In genomic region chr7:33645096-33645495, GRCh38 we compare ENCODE assay signal across 20 cellular contexts.
"Had no signal": no experiment of that assay in that cellular context is flagged by ENCODE, and none has a peak within 500 bp of the region (broad histone marks: within the 10 kb centered on the region; RNA-seq: fewer than 3 reads in every experiment).

No MANE protein-coding gene starts in this region.

- DNase-seq: activated CD4-positive, alpha-beta T cell treated with anti-CD3 and anti-CD28 coated beads, Interleukin-2, amount 50 U/mL, for 48 hours; activated CD8-positive, alpha-beta memory T cell treated with anti-CD3 and anti-CD28 coated beads, Interleukin-2, amount 10 ng/mL, durations not matched to agents 7 days and 5 days; activated naive CD4-positive, alpha-beta T cell treated with anti-CD3 and anti-CD28 coated beads, Interleukin-2, amount 50 U/mL, for 16 hours; activated T-cell treated with anti-CD3 and anti-CD28 coated beads, Interleukin-2, amount 50 U/mL, for 1 hour; caudate nucleus; colonic mucosa; kidney glomerular epithelial cell; left ventricle myocardium superior; occipital lobe; stimulated activated naive CD8-positive, alpha-beta T cell treated with anti-CD3 and anti-CD28 coated beads, Interleukin-15, Interleukin-2, amounts not matched to agents 100 U/mL and 50 U/mL, for 24 hours; WERI-Rb-1 had no signal

- H3K4me3 ChIP-seq: colonic mucosa, right atrium auricular region, SK-N-MC, suprapubic skin had no signal

- H3K9me3 ChIP-seq: colonic mucosa, right atrium auricular region, suprapubic skin had no signal

- H3K4me1 ChIP-seq: colonic mucosa, right atrium auricular region had no signal

- H3K4me1 Mint-ChIP-seq: activated CD8-positive, alpha-beta memory T cell treated with anti-CD3 and anti-CD28 coated beads, Interleukin-2, amount 10 ng/mL, durations not matched to agents 7 days and 5 days had no signal

- H3K4me3 Mint-ChIP-seq: activated CD8-positive, alpha-beta memory T cell treated with anti-CD3 and anti-CD28 coated beads, Interleukin-2, amount 10 ng/mL, durations not matched to agents 7 days and 5 days; memory B cell; nephron; T-helper 1 cell treated with Interleukin-12 subunit alpha and Interleukin-12 subunit beta and Interleukin-4 antibody, amounts not matched to agents 30 μg/mL and 1 μg/mL, for 36 hours; type B pancreatic cell had no signal

- H3K27me3 ChIP-seq: colonic mucosa, right atrium auricular region, suprapubic skin had no signal

- H3K27me3 Mint-ChIP-seq: activated CD8-positive, alpha-beta memory T cell treated with anti-CD3 and anti-CD28 coated beads, Interleukin-2, amount 10 ng/mL, durations not matched to agents 7 days and 5 days; memory B cell; progenitor cell of endocrine pancreas; type B pancreatic cell had no signal

- H3K9me3 Mint-ChIP-seq: activated T-helper 2 cell treated with anti-CD3 and anti-CD28 coated beads, Interferon-gamma antibody, Interleukin-2, Interleukin-4, amounts not matched to agents 10 μg/mL and 5 μg/mL and 100 μg/mL, durations not matched to agents 14 hours and 24 hours and 36 hours; memory B cell; nephron; T-helper 1 cell treated with Interleukin-12 subunit alpha and Interleukin-12 subunit beta and Interleukin-4 antibody, amounts not matched to agents 30 μg/mL and 1 μg/mL, for 36 hours; type B pancreatic cell had no signal

- H3K27ac ChIP-seq: colonic mucosa, right atrium auricular region, SK-N-MC, suprapubic skin, WERI-Rb-1 had no signal

- H3K27ac Mint-ChIP-seq: activated CD8-positive, alpha-beta memory T cell treated with anti-CD3 and anti-CD28 coated beads, Interleukin-2, amount 10 ng/mL, durations not matched to agents 7 days and 5 days; activated T-helper 2 cell treated with anti-CD3 and anti-CD28 coated beads, Interferon-gamma antibody, Interleukin-2, Interleukin-4, amounts not matched to agents 10 μg/mL and 5 μg/mL and 100 μg/mL, durations not matched to agents 14 hours and 24 hours and 36 hours; memory B cell; progenitor cell of endocrine pancreas; T-helper 1 cell treated with Interleukin-12 subunit alpha and Interleukin-12 subunit beta and Interleukin-4 antibody, amounts not matched to agents 30 μg/mL and 1 μg/mL, for 36 hours; type B pancreatic cell had no signal

- H3K36me3 ChIP-seq: colonic mucosa, right atrium auricular region, suprapubic skin, WERI-Rb-1 had no signal

- ATAC-seq: activated CD8-positive, alpha-beta memory T cell treated with anti-CD3 and anti-CD28 coated beads, Interleukin-2, amount 10 ng/mL, durations not matched to agents 7 days and 5 days; left ventricle myocardium superior; stimulated activated naive CD8-positive, alpha-beta T cell treated with anti-CD3 and anti-CD28 coated beads, Interleukin-15, Interleukin-2, amounts not matched to agents 100 U/mL and 50 U/mL, for 24 hours had no signal

- H3K36me3 Mint-ChIP-seq: activated CD8-positive, alpha-beta memory T cell treated with anti-CD3 and anti-CD28 coated beads, Interleukin-2, amount 10 ng/mL, durations not matched to agents 7 days and 5 days had no signal
